ENCODE assay signal across 8 cellular contexts in genomic region chr3:69738859-69739203, GRCh38. TPM values are rescaled to one million over a fixed set of nuclear protein-coding genes. Genes with fewer than 3 reads are reported as not detected.
DNase-seq lines count a peak whose midpoint lies in the region; TF ChIP-seq lines count a peak whose summit lies in the region.

No MANE protein-coding gene starts in this region.

- H3K27ac ChIP-seq in PC-9 (no peak overlapping the region), esophagus squamous epithelium (peak overlapping the region; percentile 3 to 88 (median 82)), neural progenitor cell (no peak overlapping the region)

- CTCF ChIA-PET in PC-9 (lab: Charles Lee) = interaction anchor here (0.5 to 0.6 kb wide), 2 partner anchors 54 to 298 kb away, joined by 3 read pairs; no protein-coding TSS in a partner anchor

- TF ChIP-seq POLR2A in esophagus squamous epithelium (IDR thresholded peaks at IDR 0.05) (no peak), erythroblast (IDR thresholded peaks at IDR 0.05; ENCODE audit: low read length) (no peak)

- POLR2A ChIA-PET in PC-9 (lab: Charles Lee; ENCODE audit: unreplicated experiment) = interaction anchor here (0.6 to 0.7 kb wide), 2 partner anchors 24 to 652 kb away, joined by 3 to 9 read pairs; no protein-coding TSS in a partner anchor

- no peaks in the 10 kb centered on the region for H4K20me1 ChIP-seq in PC-9 (ENCODE audit: insufficient read depth)
- no peaks in the 10 kb centered on the region for H4K20me1 ChIP-seq in neural progenitor cell (ENCODE audit: low read depth)

- H3K9me2 ChIP-seq in PC-9 (ENCODE audit: insufficient read depth) = no peaks in the 10 kb centered on the region

- peak overlapping the region; percentile 92 to 96 for H3K4me3 Mint-ChIP-seq in CD14-positive monocyte
- H3K4me3 Mint-ChIP-seq in neural progenitor cell = peak overlapping the region; percentile 85

- no peaks in the 10 kb centered on the region for H3K36me3 ChIP-seq in PC-9 (ENCODE audit: low read depth)
- H3K36me3 ChIP-seq in esophagus squamous epithelium = no peaks in the 10 kb centered on the region
- no peaks in the 10 kb centered on the region for H3K36me3 ChIP-seq in neural progenitor cell

- H3K27me3 ChIP-seq in PC-9 (ENCODE audit: insufficient read depth, low read depth) = no peaks in the 10 kb centered on the region
- H3K27me3 ChIP-seq in esophagus squamous epithelium = no peaks in the 10 kb centered on the region
- H3K27me3 ChIP-seq in neural progenitor cell = peaks cover 91% of the 10 kb centered on the region

- intact Hi-C loops in CD14-positive monocyte (cut with micrococcal nuclease) = no loop called here
- intact Hi-C loops in PC-9 (cut with micrococcal nuclease; ENCODE audit: unreplicated experiment) = loop anchor here (1.0 to 5.0 kb wide), 4 partner anchors 24 to 128 kb away; no protein-coding TSS in a partner anchor
- intact Hi-C loops in esophagus squamous epithelium (cut with DNase I) = no loop called here

- H3K9me3 ChIP-seq in PC-9 (ENCODE audit: insufficient read depth, low read depth) (no peaks in the 10 kb centered on the region), esophagus squamous epithelium (no peaks in the 10 kb centered on the region), neural progenitor cell (ENCODE audit: low read depth) (no peaks in the 10 kb centered on the region)

- DNase-seq in CD14-positive monocyte (ENCODE audit: low spot score) = no peak
- no peak for DNase-seq in PC-9
- DNase-seq in esophagus squamous epithelium (lab: John Stamatoyannopoulos, UW) = no peak
- no peak for DNase-seq in neural progenitor cell (ENCODE audit: low spot score)
- DNase-seq in erythroblast (lab: John Stamatoyannopoulos, UW) = no peak
- no peak for DNase-seq in COLO668 (lab: John Stamatoyannopoulos, UW; ENCODE audit: unreplicated experiment)
- DNase-seq in putamen (ENCODE audit: low spot score) = no peak
- no peak for DNase-seq in glomerular visceral epithelial cell (ENCODE audit: extremely low spot score)

- H3K27me3 Mint-ChIP-seq in CD14-positive monocyte (ENCODE audit: low read depth in 3 of 3) (peaks cover 0 to 5% (median 0%) of the 10 kb centered on the region in 3 donors), neural progenitor cell (ENCODE audit: insufficient read depth, low read depth) (peaks cover 52% of the 10 kb centered on the region)

- no TSS peak for BruUV-seq in PC-9 (replicated peaks; lab: Mats Ljungman, UMichigan)

- H3K9me3 Mint-ChIP-seq in CD14-positive monocyte (peaks cover 0 to 2% (median 0%) of the 10 kb centered on the region in 7 donors), neural progenitor cell (no peaks in the 10 kb centered on the region)

- H3K36me3 Mint-ChIP-seq in CD14-positive monocyte = no peaks in the 10 kb centered on the region
- H3K36me3 Mint-ChIP-seq in neural progenitor cell = no peaks in the 10 kb centered on the region

- H3K79me2 ChIP-seq in PC-9 (ENCODE audit: low read depth) (0 out of 2 replicates have a peak, but pooled peaks cover 9% of the 10 kb centered on the region), neural progenitor cell (ENCODE audit: low read depth) (no peaks in the 10 kb centered on the region)

- H3K27ac Mint-ChIP-seq in CD14-positive monocyte (peak overlapping the region; percentile 46 to 89 (median 86)), neural progenitor cell (no peak overlapping the region)

- H2AFZ ChIP-seq in PC-9 = peak overlapping the region; percentile 77
- no peak overlapping the region for H2AFZ ChIP-seq in neural progenitor cell (replicated peaks)

- H3K4me2 ChIP-seq in PC-9 = peak overlapping the region; percentile 92
- peak overlapping the region; percentile 96 for H3K4me2 ChIP-seq in neural progenitor cell

- 1 to 2% methylated on average over 12 of the region's 12 CpGs for WGBS in esophagus squamous epithelium, 2 donors

- H3K4me1 ChIP-seq in PC-9 (replicated peaks; ENCODE audit: insufficient read depth) = peaks cover 17% of the 10 kb centered on the region; the same call in 1 of the 2 replicates
- H3K4me1 ChIP-seq in esophagus squamous epithelium = peaks cover 2 to 47% (median 4%) of the 10 kb centered on the region in 3 donors
- no peaks in the 10 kb centered on the region for H3K4me1 ChIP-seq in neural progenitor cell

- H3K4me1 Mint-ChIP-seq in CD14-positive monocyte (peaks cover 45% of the 10 kb centered on the region), neural progenitor cell (peaks cover 8% of the 10 kb centered on the region)

- H3K9ac ChIP-seq in neural progenitor cell = no peak overlapping the region

- TF ChIP-seq CTCF in CD14-positive monocyte (IDR thresholded peaks at IDR 0.05) = no peak
- no peak for TF ChIP-seq CTCF in PC-9 (conservative IDR thresholded peaks at IDR 0.05)
- no peak for TF ChIP-seq CTCF in esophagus squamous epithelium (IDR thresholded peaks at IDR 0.05)
- TF ChIP-seq CTCF in neural progenitor cell (IDR thresholded peaks at IDR 0.05) = no peak

- no peaks in the 10 kb centered on the region; the same call in 1 of the 2 replicates for H3F3A ChIP-seq in PC-9 (ENCODE audit: insufficient read depth, low read depth)
- H3F3A ChIP-seq in neural progenitor cell (ENCODE audit: low read depth) = no peaks in the 10 kb centered on the region

- peak overlapping the region; percentile 83 for H3K4me3 ChIP-seq in PC-9
- H3K4me3 ChIP-seq in esophagus squamous epithelium = peak overlapping the region; percentile 57 to 86 (median 82)
- H3K4me3 ChIP-seq in neural progenitor cell = peak overlapping the region; percentile 77

RNA-seq across cellular contexts. Expression of gene MITF, which starts 0.4 kb away (rescaled TPM):
- polyA plus RNA-seq in CD14-positive monocyte = 10 to 100 TPM; 12.1 to 15.1 TPM
- 15.5 and 17.2 TPM in 2 replicates for total RNA-seq in PC-9 (2021)
- 10 to 100 TPM in 2 of 4 donors, 1 to 10 TPM in 2; 1.6 to 22.5 (median 6.6) TPM for total RNA-seq in esophagus squamous epithelium
- total RNA-seq in neural progenitor cell (ENCODE audit: low replicate concordance) = 0.09 TPM in 1 of 2 replicates, not detected in the other

Comparison
In these comparisons a context has a peak if more than half of its experiments do, and no peak if none do; other contexts are left out.
1. H3K27ac ChIP-seq: peak in esophagus squamous epithelium (4 of 4); none in PC-9 (single experiment) and neural progenitor cell (single experiment).
2. Peak in every context shown above with its lines, with median percentiles within 50 percentile points of each other: H3K4me3 ChIP-seq.